ENCODE assay signal across 15 cellular contexts in the genomic region with DNA sequence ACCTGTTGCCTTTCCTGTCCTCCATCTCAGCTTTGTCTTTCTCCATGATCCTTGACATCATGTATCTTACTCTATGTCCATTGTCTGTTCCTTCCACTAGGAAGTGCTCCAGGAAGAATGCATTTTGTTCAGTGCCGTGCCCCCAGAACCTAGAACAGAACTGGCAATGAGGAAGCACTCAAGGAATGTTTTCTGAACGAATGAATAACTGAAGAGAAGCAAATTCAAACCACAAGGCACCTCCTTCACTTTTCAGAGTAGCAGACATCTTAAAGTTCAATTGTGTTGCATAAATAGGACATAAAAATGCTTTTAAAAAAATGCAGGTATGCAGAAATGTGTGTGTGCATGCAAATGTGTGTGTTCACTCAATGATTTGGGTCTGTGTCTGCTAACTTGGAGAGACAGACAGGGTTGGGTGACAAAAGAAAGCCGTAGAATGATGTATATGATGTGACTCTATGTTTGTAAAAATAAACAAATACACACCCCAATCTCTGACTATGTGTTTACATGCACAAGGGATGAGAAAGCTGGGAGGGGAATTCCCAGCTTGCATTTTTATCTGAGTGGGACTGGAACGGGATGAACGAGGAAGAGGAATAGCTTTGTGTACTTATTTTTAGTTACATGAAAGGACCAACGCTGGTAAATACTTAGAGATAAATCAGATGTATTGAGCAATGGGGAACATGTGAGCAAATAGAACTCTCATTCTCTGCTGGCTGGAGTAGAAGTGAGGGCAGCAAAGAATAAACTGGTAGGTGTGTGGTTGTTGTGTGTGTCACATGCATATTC.
A peak's percentile ranks its signal among the peaks of the same experiment; 100 is the strongest.
DNase-seq lines count a peak whose midpoint lies in the region; ATAC-seq and TF ChIP-seq lines count a peak whose summit lies in the region.
"Had no signal": no experiment of that assay in that cellular context is flagged by ENCODE, and none has a peak within 500 bp of the region (broad histone marks: within the 10 kb centered on the region; RNA-seq: fewer than 3 reads in every experiment).

No MANE protein-coding gene starts in this region.

- 31% methylated on average over 6 of the region's 6 CpGs for WGBS in right cardiac atrium

- H3K27me3 ChIP-seq in right cardiac atrium (ENCODE audit: control insufficient read depth, insufficient read depth) (no peaks in the 10 kb centered on the region), upper lobe of right lung (no peaks in the 10 kb centered on the region)
- H3K27me3 ChIP-seq in effector memory CD4-positive, alpha-beta T cell (replicated peaks; ENCODE audit: control insufficient read depth, insufficient read depth, low read length, poor library complexity, severe bottlenecking): no peaks in the 10 kb centered on the region
- H3K27me3 ChIP-seq: neural progenitor cell, tibial nerve had no signal

- TF ChIP-seq CTCF in foreskin fibroblast (IDR thresholded peaks at IDR 0.05; ENCODE audit: low read depth, low read length) (no peak), upper lobe of right lung (IDR thresholded peaks at IDR 0.05) (no peak)

- intact Hi-C loops in Right ventricle myocardium superior (cut with DNase I): no loop called here
- intact Hi-C loops in right cardiac atrium (cut with DNase I): no loop called here
- intact Hi-C loops in upper lobe of right lung (cut with DNase I): no loop called here

- H3K4me3 ChIP-seq in right cardiac atrium (ENCODE audit: low read length): no peak overlapping the region
- H3K4me3 ChIP-seq in foreskin fibroblast (ENCODE audit: low read depth in 1 of 2, low read length in 2 of 2): no peak overlapping the region
- no peak overlapping the region for H3K4me3 ChIP-seq in upper lobe of right lung
- H3K4me3 ChIP-seq in effector memory CD4-positive, alpha-beta T cell (ENCODE audit: insufficient read depth, low read depth, low read length, poor library complexity, severe bottlenecking): no peak overlapping the region
- H3K4me3 ChIP-seq: neural progenitor cell, tibial nerve had no signal

- H3K4me1 ChIP-seq in right cardiac atrium (ENCODE audit: control insufficient read depth, insufficient read depth, low read length): peaks cover 3% of the 10 kb centered on the region
- H3K4me1 ChIP-seq in upper lobe of right lung: peaks cover 13% of the 10 kb centered on the region
- H3K4me1 ChIP-seq in effector memory CD4-positive, alpha-beta T cell (ENCODE audit: control insufficient read depth, insufficient read depth, low read length, poor library complexity, severe bottlenecking): no peaks in the 10 kb centered on the region
- H3K4me1 ChIP-seq: tibial nerve had no signal

- ATAC-seq in Right ventricle myocardium superior (ENCODE audit: poor library complexity) (peak; percentile 61), right cardiac atrium (no peak), upper lobe of right lung (peak; percentile 29), HG02610 (IDR thresholded peaks at IDR 0.05; ENCODE audit: unreplicated experiment) (no peak)

- H3K36me3 ChIP-seq in upper lobe of right lung: no peaks in the 10 kb centered on the region
- no peaks in the 10 kb centered on the region for H3K36me3 ChIP-seq in effector memory CD4-positive, alpha-beta T cell (ENCODE audit: control insufficient read depth, insufficient read depth, low read length)
- H3K36me3 ChIP-seq: neural progenitor cell, tibial nerve had no signal

- no peak overlapping the region for H3K27ac ChIP-seq in right cardiac atrium (ENCODE audit: low read length)
- no peak overlapping the region for H3K27ac ChIP-seq in upper lobe of right lung
- H3K27ac ChIP-seq in effector memory CD4-positive, alpha-beta T cell (ENCODE audit: insufficient read depth, low read length, poor library complexity, severe bottlenecking): no peak overlapping the region
- H3K27ac ChIP-seq: neural progenitor cell, tibial nerve had no signal

- DNase-seq in Right ventricle myocardium superior (no peak), right cardiac atrium (no peak), astrocyte of the hippocampus (ENCODE audit: low read depth, low spot score) (peak; percentile 72), foreskin fibroblast (peak; percentile 59 to 62), upper lobe of right lung (no peak), pons (ENCODE audit: low spot score) (no peak)
- DNase-seq in effector memory CD4-positive, alpha-beta T cell: no peak
- DNase-seq: 8988T; activated CD4-positive, alpha-beta memory T cell treated with anti-CD3 and anti-CD28 coated beads, Interleukin-2, amount 10 ng/mL, durations not matched to agents 7 days and 5 days; glutamatergic neuron; H9; NCI-H345 had no signal

- H3K9me3 ChIP-seq in right cardiac atrium (ENCODE audit: control insufficient read depth, low read length) (no peaks in the 10 kb centered on the region), upper lobe of right lung (no peaks in the 10 kb centered on the region)
- H3K9me3 ChIP-seq in effector memory CD4-positive, alpha-beta T cell (ENCODE audit: control insufficient read depth, low read length): no peaks in the 10 kb centered on the region

Comparison
In these comparisons a context has a peak if more than half of its experiments do, and no peak if none do; other contexts are left out.
1. ATAC-seq: peak in Right ventricle myocardium superior (single experiment) and upper lobe of right lung (single experiment); none in right cardiac atrium (0 of 2) and HG02610 (single experiment).
2. DNase-seq: peak in astrocyte of the hippocampus (single experiment) and foreskin fibroblast (2 of 2); none in Right ventricle myocardium superior (single experiment), right cardiac atrium (0 of 3), upper lobe of right lung (single experiment), effector memory CD4-positive, alpha-beta T cell (0 of 3) and pons (single experiment).